1 cellular context compared by ENCODE assay signal in the genomic region with DNA sequence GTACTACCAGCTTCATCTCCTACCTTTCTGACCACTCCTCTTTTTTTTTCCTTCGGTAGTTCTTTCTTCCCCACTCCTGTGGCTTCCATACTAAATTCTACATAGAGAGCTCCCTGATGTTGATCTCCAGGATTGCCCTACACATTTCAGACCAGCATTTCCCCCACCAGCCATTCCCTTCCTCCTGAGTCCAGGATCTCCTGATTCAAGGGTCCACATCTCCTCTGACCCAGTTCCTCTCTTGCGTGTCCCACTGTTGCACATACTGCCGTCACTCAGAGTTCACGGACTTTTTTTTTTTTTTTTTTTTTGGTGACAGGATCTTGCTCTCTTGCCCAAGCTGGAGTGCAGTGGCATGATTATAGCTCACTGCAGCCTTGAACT.
TF ChIP-seq lines count a peak whose summit lies in the region.

No MANE protein-coding gene starts in this region.

TF ChIP-seq in IMR-90, 13 proteins besides CTCF, POLR2A, EP300 and RAD21:
- TF ChIP-seq MAZ (IDR thresholded peaks at IDR 0.05; ENCODE audit: borderline replicate concordance, low read depth, low read length) = no peak
- TF ChIP-seq SMC3 (IDR thresholded peaks at IDR 0.05; ENCODE audit: low read depth, low read length) = no peak
- TF ChIP-seq MXI1 (IDR thresholded peaks at IDR 0.05; ENCODE audit: borderline replicate concordance, low read depth, low read length) = no peak
- TF ChIP-seq BHLHE40 (IDR thresholded peaks at IDR 0.05; ENCODE audit: low read depth, low read length) = no peak
- no peak for TF ChIP-seq NFE2L2 (IDR thresholded peaks at IDR 0.05; ENCODE audit: low read depth, low read length)
- TF ChIP-seq RCOR1 (IDR thresholded peaks at IDR 0.05; ENCODE audit: insufficient replicate concordance, low read length) = no peak
- TF ChIP-seq CHD1 (IDR thresholded peaks at IDR 0.05; ENCODE audit: low read depth, low read length) = no peak
- TF ChIP-seq, protein P1, sequence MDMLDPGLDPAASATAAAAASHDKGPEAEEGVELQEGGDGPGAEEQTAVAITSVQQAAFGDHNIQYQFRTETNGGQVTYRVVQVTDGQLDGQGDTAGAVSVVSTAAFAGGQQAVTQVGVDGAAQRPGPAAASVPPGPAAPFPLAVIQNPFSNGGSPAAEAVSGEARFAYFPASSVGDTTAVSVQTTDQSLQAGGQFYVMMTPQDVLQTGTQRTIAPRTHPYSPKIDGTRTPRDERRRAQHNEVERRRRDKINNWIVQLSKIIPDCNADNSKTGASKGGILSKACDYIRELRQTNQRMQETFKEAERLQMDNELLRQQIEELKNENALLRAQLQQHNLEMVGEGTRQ (IDR thresholded peaks at IDR 0.05; ENCODE audit: low read depth, low read length) = no peak
- no peak for TF ChIP-seq FOS (IDR thresholded peaks at IDR 0.05; ENCODE audit: low read depth, low read length)
- TF ChIP-seq, protein P2, sequence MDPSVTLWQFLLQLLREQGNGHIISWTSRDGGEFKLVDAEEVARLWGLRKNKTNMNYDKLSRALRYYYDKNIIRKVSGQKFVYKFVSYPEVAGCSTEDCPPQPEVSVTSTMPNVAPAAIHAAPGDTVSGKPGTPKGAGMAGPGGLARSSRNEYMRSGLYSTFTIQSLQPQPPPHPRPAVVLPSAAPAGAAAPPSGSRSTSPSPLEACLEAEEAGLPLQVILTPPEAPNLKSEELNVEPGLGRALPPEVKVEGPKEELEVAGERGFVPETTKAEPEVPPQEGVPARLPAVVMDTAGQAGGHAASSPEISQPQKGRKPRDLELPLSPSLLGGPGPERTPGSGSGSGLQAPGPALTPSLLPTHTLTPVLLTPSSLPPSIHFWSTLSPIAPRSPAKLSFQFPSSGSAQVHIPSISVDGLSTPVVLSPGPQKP (IDR thresholded peaks at IDR 0.05; ENCODE audit: borderline replicate concordance, low read depth, low read length) = no peak
- no peak for TF ChIP-seq CEBPB (IDR thresholded peaks at IDR 0.05; ENCODE audit: low read depth, low read length)
- TF ChIP-seq MAFK (IDR thresholded peaks at IDR 0.05; ENCODE audit: low read depth, low read length) = no peak
